In the genomic region with DNA sequence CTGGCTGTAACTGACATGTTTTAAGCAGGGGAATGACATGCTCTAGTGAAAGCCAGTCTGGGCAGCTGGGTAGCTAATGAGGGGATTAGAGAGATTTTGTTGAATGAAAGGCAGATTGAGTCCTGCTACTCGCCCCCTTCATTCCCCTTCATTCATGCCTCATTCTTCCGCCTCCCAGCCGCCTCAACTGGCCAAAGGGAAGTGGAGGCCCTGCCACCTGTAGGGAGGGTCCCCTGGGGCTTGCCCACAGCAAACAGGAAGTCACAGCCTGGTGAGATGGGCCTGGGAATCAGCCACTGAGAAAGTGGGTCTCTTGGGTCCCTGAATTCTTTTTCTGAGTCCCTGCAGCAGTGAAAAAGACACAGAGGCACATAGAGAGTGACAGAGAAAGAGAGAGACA, we compare ENCODE assay signal across 12 cellular contexts. TPM values are rescaled to one million over a fixed set of nuclear protein-coding genes. Genes with fewer than 3 reads are reported as not detected.
A peak's percentile ranks its signal among the peaks of the same experiment; 100 is the strongest.
DNase-seq lines count a peak whose midpoint lies in the region; ATAC-seq and TF ChIP-seq lines count a peak whose summit lies in the region.
"Had no signal": no experiment of that assay in that cellular context is flagged by ENCODE, and none has a peak within 500 bp of the region (broad histone marks: within the 10 kb centered on the region; RNA-seq: fewer than 3 reads in every experiment).

No MANE protein-coding gene starts in this region.

- H2BK15ac ChIP-seq in mesendoderm (replicated peaks; ENCODE audit: low read depth) = no peak overlapping the region

- H2BK120ac ChIP-seq in mesendoderm (ENCODE audit: low read depth, low read length) = no peak overlapping the region

- H3K36me3 Mint-ChIP-seq in CD8-positive, alpha-beta memory T cell = peaks cover 0 to under 1% (median 0%) of the 10 kb centered on the region in 3 donors

- intact Hi-C loops in OCI-LY7 (cut with micrococcal nuclease; ENCODE audit: unreplicated experiment) = loop anchor here (1.0 kb wide), 1 partner anchor 44 kb away; a partner anchor contains a TSS

- H3K4ac ChIP-seq in mesendoderm (ENCODE audit: low read depth, low read length) = no peak overlapping the region

- CTCF ChIA-PET in CD8-positive, alpha-beta memory T cell (lab: Charles Lee) = no interaction called here
- CTCF ChIA-PET in OCI-LY7 (lab: Charles Lee; ENCODE audit: unreplicated experiment) = no interaction called here

- no peaks in the 10 kb centered on the region for H3K27me3 Mint-ChIP-seq in CD8-positive, alpha-beta memory T cell

- no peak overlapping the region for H3K27ac ChIP-seq in CD8-positive, alpha-beta memory T cell (ENCODE audit: low read depth, low read length)
- H3K27ac ChIP-seq in OCI-LY7 (ENCODE audit: low read depth, low read length, poor library complexity, severe bottlenecking) (peak overlapping the region; percentile 99), mesendoderm (ENCODE audit: low read depth, low read length) (no peak overlapping the region)
- H3K27ac ChIP-seq: hepatocyte, upper lobe of left lung had no signal

- no peak overlapping the region for H2AFZ ChIP-seq in OCI-LY7 (ENCODE audit: low read length)
- H2AFZ ChIP-seq: hepatocyte had no signal

- H3K4me2 ChIP-seq in OCI-LY7 (ENCODE audit: low read length) (peak overlapping the region; percentile 86), mesendoderm (ENCODE audit: low read length) (no peak overlapping the region)
- H3K4me2 ChIP-seq: hepatocyte had no signal

- H3K79me1 ChIP-seq in mesendoderm (ENCODE audit: low read length) = no peaks in the 10 kb centered on the region

- ATAC-seq in GM19397 (IDR thresholded peaks at IDR 0.05; ENCODE audit: unreplicated experiment) = peak; percentile 44
- no peak for ATAC-seq in GM18867 (IDR thresholded peaks at IDR 0.05; ENCODE audit: unreplicated experiment)
- no peak for ATAC-seq in HG02840 (IDR thresholded peaks at IDR 0.05; ENCODE audit: low FRiP score, unreplicated experiment)

- no peak overlapping the region for H2AK5ac ChIP-seq in mesendoderm (ENCODE audit: low read length)

- H3K9me3 Mint-ChIP-seq in CD8-positive, alpha-beta memory T cell = no peaks in the 10 kb centered on the region

- peak overlapping the region in 7 of 8 donors; percentile 69 to 91 (median 85) for H3K27ac Mint-ChIP-seq in CD8-positive, alpha-beta memory T cell

- H3K9ac ChIP-seq in mesendoderm (ENCODE audit: low read length) = no peak overlapping the region

- H3K79me2 ChIP-seq in OCI-LY7 (ENCODE audit: insufficient read depth, low read depth, low read length) = peaks cover 23% of the 10 kb centered on the region; the same call in 1 of the 2 replicates
- H3K79me2 ChIP-seq in mesendoderm (ENCODE audit: control insufficient read depth, insufficient read depth, low read length) = no peaks in the 10 kb centered on the region
- H3K79me2 ChIP-seq: hepatocyte had no signal

- no peak overlapping the region for H2BK5ac ChIP-seq in mesendoderm (ENCODE audit: low read length)

- no peaks in the 10 kb centered on the region for H3K27me3 ChIP-seq in CD8-positive, alpha-beta memory T cell (ENCODE audit: insufficient read depth, low read length, poor library complexity, severe bottlenecking)
- no peaks in the 10 kb centered on the region for H3K27me3 ChIP-seq in mesendoderm (ENCODE audit: insufficient read depth, low read length, poor library complexity)
- H3K27me3 ChIP-seq: hepatocyte, upper lobe of left lung had no signal

- H3K4me1 Mint-ChIP-seq in CD8-positive, alpha-beta memory T cell = peaks cover 16 to 20% (median 18%) of the 10 kb centered on the region in 3 donors

- TF ChIP-seq CTCF in OCI-LY7 (conservative IDR thresholded peaks at IDR 0.05; ENCODE audit: low read length) = no peak

- H3K4me3 Mint-ChIP-seq in CD8-positive, alpha-beta memory T cell = no peak overlapping the region

- no peak overlapping the region for H4K8ac ChIP-seq in mesendoderm (ENCODE audit: low read depth, low read length)

- peak overlapping the region; percentile 15 for H3K56ac ChIP-seq in mesendoderm (ENCODE audit: low read length)

- BruUV-seq in OCI-LY7 (replicated peaks; lab: Mats Ljungman, UMichigan) = no TSS peak

- H3K9me3 ChIP-seq in CD8-positive, alpha-beta memory T cell (ENCODE audit: low read length) = no peaks in the 10 kb centered on the region
- no peaks in the 10 kb centered on the region for H3K9me3 ChIP-seq in OCI-LY7 (ENCODE audit: low read length)
- H3K9me3 ChIP-seq: upper lobe of left lung had no signal

- no peak overlapping the region for H4K5ac ChIP-seq in mesendoderm (ENCODE audit: low read length)

- H3K4me1 ChIP-seq in CD8-positive, alpha-beta memory T cell (ENCODE audit: insufficient read depth, low read length) = peaks cover 13% of the 10 kb centered on the region
- H3K4me1 ChIP-seq in OCI-LY7 (ENCODE audit: insufficient read depth, low read length, poor library complexity, severe bottlenecking) (peaks cover 80% of the 10 kb centered on the region), mesendoderm (ENCODE audit: control insufficient read depth, low read depth, low read length) (no peaks in the 10 kb centered on the region)

- H3K4me3 ChIP-seq in CD8-positive, alpha-beta memory T cell (ENCODE audit: low read length) = no peak overlapping the region
- H3K4me3 ChIP-seq in OCI-LY7 (ENCODE audit: low read depth, low read length, poor library complexity, severe bottlenecking) (peak overlapping the region; percentile 78), mesendoderm (ENCODE audit: low read length) (no peak overlapping the region)
- H3K4me3 ChIP-seq: hepatocyte, upper lobe of left lung had no signal

- H3K36me3 ChIP-seq in CD8-positive, alpha-beta memory T cell (ENCODE audit: insufficient read depth, low read length) = no peaks in the 10 kb centered on the region
- H3K36me3 ChIP-seq in OCI-LY7 (ENCODE audit: insufficient read depth, low read length) = peaks cover 22% of the 10 kb centered on the region
- no peaks in the 10 kb centered on the region for H3K36me3 ChIP-seq in mesendoderm (ENCODE audit: control insufficient read depth, insufficient read depth, low read length)
- H3K36me3 ChIP-seq: upper lobe of left lung had no signal

- H3K9me2 ChIP-seq in OCI-LY7 (ENCODE audit: insufficient read depth, low read length) = no peaks in the 10 kb centered on the region

- no CpG with 5 or more reads among the region's 3 CpGs for WGBS in mesendoderm (ENCODE audit: extremely low coverage, insufficient coverage, low lambda C conversion rate)

- no peaks in the 10 kb centered on the region for H4K20me1 ChIP-seq in OCI-LY7 (ENCODE audit: insufficient read depth, low read length)

- H3K18ac ChIP-seq in mesendoderm (ENCODE audit: low read length) = no peak overlapping the region

- H3K23ac ChIP-seq in mesendoderm (ENCODE audit: low read length) = no peak overlapping the region

- POLR2A ChIA-PET in CD8-positive, alpha-beta memory T cell (lab: Charles Lee) = interaction anchor here (0.6 kb wide), 1 partner anchor 840 kb away, joined by 7 read pairs; no protein-coding TSS in a partner anchor
- POLR2A ChIA-PET in OCI-LY7 (lab: Charles Lee) = interaction anchor here (0.7 to 2.9 kb wide), 4 partner anchors 8 to 1872 kb away, joined by 4 to 37 read pairs (median 4); no protein-coding TSS in a partner anchor

- no peak for DNase-seq in CD8-positive, alpha-beta memory T cell
- DNase-seq in OCI-LY7 (ENCODE audit: low spot score) = peak; percentile 97
- no peak for DNase-seq in mesendoderm
- DNase-seq in SHP77 treated with DMSO at 0.1 percent for 48 hours (lab: John Stamatoyannopoulos, UW) = no peak
- no peak for DNase-seq in stimulated activated CD4-positive, alpha-beta T cell treated with anti-CD3 and anti-CD28 coated beads, Interleukin-1b, Interleukin-23, amount 100 ng/mL, for 48 hours
- DNase-seq: NCI-H146, upper lobe of left lung had no signal

RNA-seq across cellular contexts. Expression of a gene that starts 1.1 kb away (rescaled TPM):
- not detected for total RNA-seq in CD8-positive, alpha-beta memory T cell
- not detected for polyA plus RNA-seq in CD8-positive, alpha-beta memory T cell
- 139 and 141 TPM in 2 replicates for total RNA-seq in OCI-LY7 (2014; rRNA removed; shearing (Covaris generic))
- total RNA-seq in OCI-LY7 (2022) = 131 and 134 TPM in 2 replicates
- 0.46 TPM for polyA plus RNA-seq in mesendoderm (2013, experiment 1 of 2)
- 0.39 TPM for polyA plus RNA-seq in mesendoderm (2013, experiment 2 of 2)
- total RNA-seq: hepatocyte, myocyte had no signal
- polyA plus RNA-seq: hepatocyte had no signal

RNA-seq across cellular contexts. Expression of a gene that starts 5.6 kb away (rescaled TPM):
- 10 to 100 TPM; 20.8 to 21.7 TPM for total RNA-seq in CD8-positive, alpha-beta memory T cell
- polyA plus RNA-seq in CD8-positive, alpha-beta memory T cell = 6.6 TPM
- 84.8 and 118 TPM in 2 replicates for total RNA-seq in OCI-LY7 (2014; rRNA removed; shearing (Covaris generic))
- total RNA-seq in OCI-LY7 (2022) = 84.2 and 87.2 TPM in 2 replicates
- 7.2 TPM for polyA plus RNA-seq in mesendoderm (2013, experiment 1 of 2)
- 6.6 TPM for polyA plus RNA-seq in mesendoderm (2013, experiment 2 of 2)

RNA-seq across cellular contexts. Expression of a gene that starts 20.1 kb away (rescaled TPM):
- total RNA-seq in CD8-positive, alpha-beta memory T cell = 10 to 100 TPM; 75.1 to 77.0 TPM
- 35.0 TPM for polyA plus RNA-seq in CD8-positive, alpha-beta memory T cell
- 68.8 and 73.0 TPM in 2 replicates for total RNA-seq in OCI-LY7 (2014; rRNA removed; shearing (Covaris generic))
- 104 and 114 TPM in 2 replicates for total RNA-seq in OCI-LY7 (2022)
- 28.9 TPM for polyA plus RNA-seq in mesendoderm (2013, experiment 1 of 2)
- 29.8 TPM for polyA plus RNA-seq in mesendoderm (2013, experiment 2 of 2)

RNA-seq across cellular contexts. Expression of a gene that starts 43.9 kb away (rescaled TPM):
- 10 to 100 TPM; 36.5 to 40.9 TPM for total RNA-seq in CD8-positive, alpha-beta memory T cell
- 33.2 TPM for polyA plus RNA-seq in CD8-positive, alpha-beta memory T cell
- total RNA-seq in OCI-LY7 (2014; rRNA removed; shearing (Covaris generic)) = 12.4 and 20.1 TPM in 2 replicates
- total RNA-seq in OCI-LY7 (2022) = 20.4 and 21.5 TPM in 2 replicates
- polyA plus RNA-seq in mesendoderm (2013, experiment 1 of 2) = 27.5 TPM
- 26.5 TPM for polyA plus RNA-seq in mesendoderm (2013, experiment 2 of 2)

RNA-seq across cellular contexts. Expression of a gene that starts 52.4 kb away (rescaled TPM):
- 1 to 10 TPM; 1.9 to 2.1 TPM for total RNA-seq in CD8-positive, alpha-beta memory T cell
- not detected for polyA plus RNA-seq in CD8-positive, alpha-beta memory T cell
- total RNA-seq in OCI-LY7 (2014; rRNA removed; shearing (Covaris generic)) = 1.0 and 5.0 TPM in 2 replicates
- total RNA-seq in OCI-LY7 (2022) = 4.4 and 5.0 TPM in 2 replicates
- 0.44 TPM for polyA plus RNA-seq in mesendoderm (2013, experiment 1 of 2)
- 1.0 TPM for polyA plus RNA-seq in mesendoderm (2013, experiment 2 of 2)

Comparison
In these comparisons a context has a peak if more than half of its experiments do, and no peak if none do; other contexts are left out.
1. RNA of a gene that starts 1.1 kb away (total RNA-seq): 131 to 141 TPM in OCI-LY7; not detected in CD8-positive, alpha-beta memory T cell; every median in the first group is over 100 times any median in the second.